In genomic region chr2:36361396-36361795, GRCh38 we compare ENCODE assay signal across 21 cellular contexts. TPM values are rescaled to one million over a fixed set of nuclear protein-coding genes. Genes with fewer than 3 reads are reported as not detected.
DNase-seq lines count a peak whose midpoint lies in the region; ATAC-seq, FAIRE-seq and TF ChIP-seq lines count a peak whose summit lies in the region.
"Had no signal": no experiment of that assay in that cellular context is flagged by ENCODE, and none has a peak within 500 bp of the region (broad histone marks: within the 10 kb centered on the region; RNA-seq: fewer than 3 reads in every experiment).

No MANE protein-coding gene starts in this region.

- peak overlapping the region; percentile 95 for H3K4me3 Mint-ChIP-seq in MCF 10A (ENCODE audit: unreplicated experiment)
- H3K4me3 Mint-ChIP-seq in T-cell = no peak overlapping the region
- no peak overlapping the region for H3K4me3 Mint-ChIP-seq in naive thymus-derived CD8-positive, alpha-beta T cell
- H3K4me3 Mint-ChIP-seq: activated CD8-positive, alpha-beta T cell treated with anti-CD3 and anti-CD28 coated beads for 36 hours; CD8-positive, alpha-beta T cell had no signal

- H3K27ac Mint-ChIP-seq in MCF 10A (ENCODE audit: low read depth, unreplicated experiment) (peak overlapping the region; percentile 97), T-cell (no peak overlapping the region)
- no peak overlapping the region for H3K27ac Mint-ChIP-seq in naive thymus-derived CD8-positive, alpha-beta T cell
- H3K27ac Mint-ChIP-seq: activated CD8-positive, alpha-beta T cell treated with anti-CD3 and anti-CD28 coated beads for 36 hours; activated T-helper 2 cell treated with anti-CD3 and anti-CD28 coated beads, Interferon-gamma antibody, Interleukin-2, Interleukin-4, amounts not matched to agents 10 μg/mL and 5 μg/mL and 100 μg/mL, durations not matched to agents 14 hours and 24 hours and 36 hours; CD8-positive, alpha-beta T cell had no signal

- TF ChIP-seq CTCF in MCF 10A (IDR thresholded peaks at IDR 0.05; ENCODE audit: unreplicated experiment) (no peak), fibroblast of villous mesenchyme (IDR thresholded peaks at IDR 0.05; ENCODE audit: insufficient read depth, low read depth, low read length) (no peak)

- FAIRE-seq in HTR-8/SVneo (lab: Jason Lieb, UNC) = peak; percentile 69
- FAIRE-seq: GM12892, TTC549 had no signal

- POLR2A ChIA-PET in MCF 10A (lab: Yijun Ruan, JAX) = interaction anchor here (0.6 to 12.2 kb wide), 10 partner anchors 9 to 201 kb away, joined by 4 to 742 read pairs (median 6); no protein-coding TSS in a partner anchor
- POLR2A ChIA-PET in T-cell (lab: Charles Lee) = no interaction called here
- POLR2A ChIA-PET in naive thymus-derived CD8-positive, alpha-beta T cell (lab: Charles Lee) = no interaction called here

- H3K9ac ChIP-seq in subcutaneous abdominal adipose tissue (ENCODE audit: low read length in 5 of 5) = peak overlapping the region in 1 of 5 donors; percentile 13

- H3K4me1 Mint-ChIP-seq in MCF 10A (ENCODE audit: insufficient read depth, unreplicated experiment) (peaks cover 59% of the 10 kb centered on the region), T-cell (peaks cover 18 to 24% (median 22%) of the 10 kb centered on the region in 3 donors)
- H3K4me1 Mint-ChIP-seq in naive thymus-derived CD8-positive, alpha-beta T cell = peaks cover 15 to 24% (median 17%) of the 10 kb centered on the region in 4 donors

- no peaks in the 10 kb centered on the region for H3K36me3 ChIP-seq in subcutaneous abdominal adipose tissue (ENCODE audit: control insufficient read depth in 5 of 5, insufficient read depth in 5 of 5, low read length in 5 of 5)
- H3K36me3 ChIP-seq: upper lobe of right lung had no signal

- no peak for ATAC-seq in T-cell (replicated peaks in 1 of 4)
- ATAC-seq in naive thymus-derived CD8-positive, alpha-beta T cell = no peak
- ATAC-seq: activated CD8-positive, alpha-beta T cell treated with anti-CD3 and anti-CD28 coated beads for 36 hours; CD8-positive, alpha-beta T cell; upper lobe of right lung had no signal

- no peaks in the 10 kb centered on the region for H3K9me3 Mint-ChIP-seq in MCF 10A (ENCODE audit: unreplicated experiment)
- H3K9me3 Mint-ChIP-seq in T-cell = no peaks in the 10 kb centered on the region
- no peaks in the 10 kb centered on the region for H3K9me3 Mint-ChIP-seq in naive thymus-derived CD8-positive, alpha-beta T cell
- H3K9me3 Mint-ChIP-seq: activated CD8-positive, alpha-beta T cell treated with anti-CD3 and anti-CD28 coated beads for 36 hours; activated T-helper 2 cell treated with anti-CD3 and anti-CD28 coated beads, Interferon-gamma antibody, Interleukin-2, Interleukin-4, amounts not matched to agents 10 μg/mL and 5 μg/mL and 100 μg/mL, durations not matched to agents 14 hours and 24 hours and 36 hours; CD8-positive, alpha-beta T cell had no signal

- CTCF ChIA-PET in MCF 10A (lab: Yijun Ruan, JAX) (interaction anchor here (0.7 to 11.0 kb wide), 6 partner anchors 9 to 289 kb away, joined by 3 to 146 read pairs (median 4); no protein-coding TSS in a partner anchor), T-cell (lab: Charles Lee) (interaction anchor here in 1 of 2 donors (0.5 to 1.0 kb wide), 2 partner anchors 9 to 185 kb away, joined by 3 to 4 read pairs; no protein-coding TSS in a partner anchor)

- H3K4me3 ChIP-seq in fibroblast of villous mesenchyme (ENCODE audit: low read depth, low read length) (no peak overlapping the region), subcutaneous abdominal adipose tissue (ENCODE audit: low read depth in 1 of 5, low read length in 5 of 5) (no peak overlapping the region)
- H3K4me3 ChIP-seq: upper lobe of right lung had no signal

- H3K9me3 ChIP-seq in subcutaneous abdominal adipose tissue (ENCODE audit: control insufficient read depth in 5 of 5, low read length in 5 of 5) = no peaks in the 10 kb centered on the region
- H3K9me3 ChIP-seq: upper lobe of right lung had no signal

- H3K36me3 Mint-ChIP-seq in MCF 10A (ENCODE audit: insufficient read depth, unreplicated experiment) (peaks cover 58% of the 10 kb centered on the region), T-cell (no peaks in the 10 kb centered on the region)
- no peaks in the 10 kb centered on the region for H3K36me3 Mint-ChIP-seq in naive thymus-derived CD8-positive, alpha-beta T cell

- DNase-seq in HTR-8/SVneo (ENCODE audit: insufficient read length, low spot score) (no peak), MCF 10A (ENCODE audit: unreplicated experiment) (peak; percentile 64), fibroblast of villous mesenchyme (ENCODE audit: low read depth) (peak; percentile 69), T-cell (no peak), NCI-H187 treated with DMSO at 0.1 percent for 48 hours (lab: John Stamatoyannopoulos, UW) (no peak), C1 segment of cervical spinal cord (lab: John Stamatoyannopoulos, UW) (no peak)
- DNase-seq in naive thymus-derived CD8-positive, alpha-beta T cell = no peak
- DNase-seq: activated CD8-positive, alpha-beta T cell treated with anti-CD3 and anti-CD28 coated beads for 36 hours; aorta; CD8-positive, alpha-beta T cell; effector CD8-positive, alpha-beta T cell; head of caudate nucleus; NCI-H2029 treated with DMSO at 0.1 percent for 48 hours; SIG-M5; stimulated activated CD4-positive, alpha-beta T cell treated with anti-CD3 and anti-CD28 coated beads, Interleukin-2, amount 100 ng/mL, for 24 hours; stimulated activated CD8-positive, alpha-beta memory T cell treated with anti-CD3 and anti-CD28 coated beads, Interleukin-4, amount 100 ng/mL, for 48 hours; upper lobe of right lung had no signal

- BruUV-seq in MCF 10A (replicated peaks; lab: Mats Ljungman, UMichigan) = no TSS peak

- no peaks in the 10 kb centered on the region for H3K27me3 ChIP-seq in subcutaneous abdominal adipose tissue (ENCODE audit: control insufficient read depth in 5 of 5, insufficient read depth in 4 of 5, low read length in 5 of 5)
- H3K27me3 ChIP-seq: upper lobe of right lung had no signal

- H3K27ac ChIP-seq in subcutaneous abdominal adipose tissue (ENCODE audit: low read depth, low read length) = peak overlapping the region; percentile 96

- H3K27me3 Mint-ChIP-seq in MCF 10A (ENCODE audit: insufficient read depth, unreplicated experiment) (no peaks in the 10 kb centered on the region), T-cell (peaks cover 41 to 54% of the 10 kb centered on the region in 2 donors)
- H3K27me3 Mint-ChIP-seq in naive thymus-derived CD8-positive, alpha-beta T cell = peaks cover 31 to 67% (median 45%) of the 10 kb centered on the region in 5 donors

- H3K4me1 ChIP-seq in subcutaneous abdominal adipose tissue (ENCODE audit: control insufficient read depth in 5 of 5, insufficient read depth in 5 of 5, low read length in 5 of 5) = peaks cover 0 to 84% (median 79%) of the 10 kb centered on the region in 5 donors

- intact Hi-C loops in MCF 10A (cut with micrococcal nuclease) = no loop called here

RNA-seq across cellular contexts. Expression of gene CRIM1, which starts 5.8 kb away (rescaled TPM):
- total RNA-seq in MCF 10A (2022) = 119 and 185 TPM in 2 replicates
- 729 and 949 TPM in 2 replicates for total RNA-seq in fibroblast of villous mesenchyme
- total RNA-seq in T-cell = 1 to 10 TPM; 2.0 to 5.8 (median 4.2) TPM
- 1 to 10 TPM in 1 of 2 experiments, under 1 TPM in 1; 0.88 to 2.0 TPM for total RNA-seq in naive thymus-derived CD8-positive, alpha-beta T cell
- 1 to 10 TPM in 1 of 3 donors, under 1 TPM in 2; 0.12 to 1.3 (median 0.38) TPM for polyA plus RNA-seq in naive thymus-derived CD8-positive, alpha-beta T cell

Comparison
In these comparisons a context has a peak if more than half of its experiments do, and no peak if none do; other contexts are left out.
1. DNase-seq: peak in MCF 10A (single experiment) and fibroblast of villous mesenchyme (single experiment); none in HTR-8/SVneo (single experiment), T-cell (0 of 34), NCI-H187 treated with DMSO at 0.1 percent for 48 hours (single experiment), naive thymus-derived CD8-positive, alpha-beta T cell (0 of 10) and C1 segment of cervical spinal cord (0 of 14).
2. RNA of gene CRIM1, which starts 5.8 kb away (total RNA-seq): 729 to 949 TPM in fibroblast of villous mesenchyme and 119 to 185 TPM in MCF 10A; 2.0 to 5.8 TPM in T-cell and 0.88 to 2.0 TPM in naive thymus-derived CD8-positive, alpha-beta T cell; every median in the first group is over 10 times any median in the second.